ENCODE assay signal across 8 cellular contexts in genomic region chrX:107629533-107629909, GRCh38. TPM values are rescaled to one million over a fixed set of nuclear protein-coding genes. Genes with fewer than 3 reads are reported as not detected.
A peak's percentile ranks its signal among the peaks of the same experiment; 100 is the strongest.
DNase-seq lines count a peak whose midpoint lies in the region; ATAC-seq, FAIRE-seq and TF ChIP-seq lines count a peak whose summit lies in the region.

No MANE protein-coding gene starts in this region.

- TF ChIP-seq CTCF in A549 (IDR thresholded peaks at IDR 0.05): peak; percentile 32; the same call in 2 of the 3 replicates
- peak; percentile 54 for TF ChIP-seq CTCF in choroid plexus epithelial cell (conservative IDR thresholded peaks at IDR 0.05; ENCODE audit: low read depth, low read length)

- no peaks in the 10 kb centered on the region for H3K36me3 ChIP-seq in muscle layer of duodenum (ENCODE audit: control insufficient read depth in 1 of 2, insufficient read depth in 2 of 2, low read length in 2 of 2)

- no peak for TF ChIP-seq POLR2A in A549 (IDR thresholded peaks at IDR 0.05; ENCODE audit: low read length)

- H3K27ac ChIP-seq in A549: peak overlapping the region; percentile 87 to 92; a peak in 5 of 6 replicates
- H3K27ac ChIP-seq in muscle layer of duodenum (ENCODE audit: low read length): no peak overlapping the region

- no peaks in the 10 kb centered on the region for H3K27me3 ChIP-seq in muscle layer of duodenum (ENCODE audit: low read depth, low read length)

- peak overlapping the region; percentile 85 for H3K4me2 ChIP-seq in A549

- TF ChIP-seq RAD21 in A549 (conservative IDR thresholded peaks at IDR 0.05 in 1 of 2, IDR thresholded peaks at IDR 0.05 in 1 of 2): peak; percentile 29 to 30; a peak in 4 of 5 replicates

- ATAC-seq in A549: peak; percentile 42 to 44; a peak in 4 of 6 replicates
- ATAC-seq in HG03571 (IDR thresholded peaks at IDR 0.05; ENCODE audit: unreplicated experiment): no peak
- ATAC-seq in HG03175 (IDR thresholded peaks at IDR 0.05; ENCODE audit: unreplicated experiment): no peak

- TF ChIP-seq EP300 in A549 (IDR thresholded peaks at IDR 0.05): no peak

- peak; percentile 48 to 51 for DNase-seq in A549 (ENCODE audit: low read depth in 1 of 2, low spot score in 1 of 2)
- peak; percentile 23 for DNase-seq in ELF-1 (ENCODE audit: low read depth, low spot score)
- peak; percentile 52 for DNase-seq in NCI-H82 (lab: John Stamatoyannopoulos, UW)
- DNase-seq in choroid plexus epithelial cell (ENCODE audit: low read depth): peak; percentile 53
- no peak for DNase-seq in ureter (ENCODE audit: low spot score)

- 0% methylated on average over 5 of the region's 5 CpGs for WGBS in A549 (ENCODE audit: missing lambda C conversion rate)

- H3K4me3 ChIP-seq in A549 (peak overlapping the region; percentile 92), choroid plexus epithelial cell (ENCODE audit: low read depth, low read length) (peak overlapping the region; percentile 74), muscle layer of duodenum (ENCODE audit: low read depth in 1 of 2, low read length in 2 of 2) (peak overlapping the region; percentile 68)

- POLR2A ChIA-PET in A549 (lab: Yijun Ruan, JAX): interaction anchor here (1.0 to 1.7 kb wide), 3 partner anchors 58 to 462 kb away, joined by 3 to 15 read pairs (median 3); partner anchors contain the start of genes ATG4A and PSMD10

- H3K9me3 ChIP-seq in A549 (no peaks in the 10 kb centered on the region), muscle layer of duodenum (ENCODE audit: control insufficient read depth in 1 of 2, low read length in 2 of 2) (no peaks in the 10 kb centered on the region)

- CTCF ChIA-PET in A549 (lab: Yijun Ruan, JAX): interaction anchor here (0.6 to 4.3 kb wide), 10 partner anchors 13 to 630 kb away, joined by 3 to 23 read pairs (median 4); no protein-coding TSS in a partner anchor

- H3K4me1 ChIP-seq in A549 (peaks cover 26% of the 10 kb centered on the region), muscle layer of duodenum (ENCODE audit: control insufficient read depth in 1 of 2, insufficient read depth in 2 of 2, low read length in 2 of 2) (peaks cover 0 to 3% of the 10 kb centered on the region in 2 donors)

- FAIRE-seq in A549 (lab: Jason Lieb, UNC): peak; percentile 94

TF ChIP-seq in A549, 52 proteins besides CTCF, POLR2A, EP300 and RAD21:
- peak; percentile 36; the same call in 1 of the 3 replicates for TF ChIP-seq SMC3 (IDR thresholded peaks at IDR 0.05)
- no peak for TF ChIP-seq CBX8 (IDR thresholded peaks at IDR 0.05)

RNA-seq across cellular contexts. Expression of gene PRPS1, which starts 1.2 kb away (rescaled TPM):
- 125 and 140 TPM in 2 replicates for polyA plus RNA-seq in A549 (2011; rRNA removed)
- 87.6 and 94.8 TPM in 2 replicates for polyA plus RNA-seq in A549 (2012; cell fraction: cytosol; rRNA removed)
- polyA plus RNA-seq in A549 (2012; cell fraction: nucleus; rRNA removed): 32.8 and 64.7 TPM in 2 replicates
- polyA plus RNA-seq in A549 (2017; fragmentation: RNase III; extraction: RNeasy Plus Mini Kit Qiagen cat#74134 plus additional on column Dnase treatment): 113 to 121 TPM (median 121 TPM) in 3 replicates
- polyA minus RNA-seq in A549 (2011; rRNA and poly(A)+ RNA removed): 69.3 and 69.5 TPM in 2 replicates
- 40.8 TPM for total RNA-seq in ureter

Comparison
In these comparisons a context has a peak if more than half of its experiments do, and no peak if none do; other contexts are left out.
1. ATAC-seq: peak in A549 (2 of 2); none in HG03571 (single experiment) and HG03175 (single experiment).
2. Peak in every context shown above with its lines, with median percentiles within 50 percentile points of each other: H3K4me3 ChIP-seq.